In the genomic region with DNA sequence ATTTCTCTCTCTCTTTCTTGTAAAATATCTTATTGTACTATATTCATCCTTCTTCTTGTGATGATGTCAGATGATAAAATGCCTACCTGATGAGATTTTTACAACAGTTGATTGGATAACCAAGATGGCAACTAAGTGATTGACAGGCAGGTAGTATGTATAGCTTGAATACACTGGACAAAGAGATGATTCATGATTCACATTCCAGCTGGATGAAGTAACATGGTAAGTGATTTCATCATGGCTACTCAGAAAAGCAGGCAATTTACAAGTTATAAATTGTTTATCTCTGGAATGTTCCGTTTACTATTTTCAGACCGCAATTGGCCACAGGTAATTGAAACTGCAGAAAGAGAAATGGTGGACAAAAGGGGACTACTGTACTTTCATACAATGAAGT, we compare ENCODE assay signal across 26 cellular contexts.
A peak's percentile ranks its signal among the peaks of the same experiment; 100 is the strongest.
DNase-seq lines count a peak whose midpoint lies in the region; ATAC-seq, FAIRE-seq and TF ChIP-seq lines count a peak whose summit lies in the region.
"Had no signal": no experiment of that assay in that cellular context is flagged by ENCODE, and none has a peak within 500 bp of the region (broad histone marks: within the 10 kb centered on the region; RNA-seq: fewer than 3 reads in every experiment).

No MANE protein-coding gene starts in this region.

- no peaks in the 10 kb centered on the region for H3K36me3 ChIP-seq in keratinocyte (ENCODE audit: control insufficient read depth in 2 of 2, extremely low read depth in 1 of 2, insufficient read depth in 2 of 2, low read length in 2 of 2)
- H3K36me3 ChIP-seq in neural progenitor cell = no peaks in the 10 kb centered on the region
- H3K36me3 ChIP-seq: ascending aorta, left ventricle myocardium inferior, neutrophil had no signal

- H3K9me3 ChIP-seq in keratinocyte (ENCODE audit: control insufficient read depth, low read depth, low read length) = no peaks in the 10 kb centered on the region
- H3K9me3 ChIP-seq in neural progenitor cell (ENCODE audit: low read depth) = no peaks in the 10 kb centered on the region
- H3K9me3 ChIP-seq: ascending aorta, neutrophil had no signal

- peak; percentile 5 for DNase-seq in Caki2 (ENCODE audit: low read depth)
- DNase-seq in M059J (ENCODE audit: low read depth) = peak; percentile 59
- peak; percentile 73 for DNase-seq in amniotic epithelial cell (ENCODE audit: low read depth)
- DNase-seq in keratinocyte (ENCODE audit: low read depth, low spot score) = peak; percentile 55
- DNase-seq in stimulated activated naive B cell treated with anti-CD40 and anti-IgM and Interleukin-4, amounts not matched to agents 10 μg/mL and 1 μg/mL and 100 μg/mL, for 72 hours = no peak
- no peak for DNase-seq in Right ventricle myocardium superior
- no peak for DNase-seq in posterior vena cava (ENCODE audit: low spot score)
- DNase-seq in neural progenitor cell (ENCODE audit: low spot score) = no peak
- DNase-seq: activated CD4-positive, alpha-beta T cell treated with anti-CD3 and anti-CD28 coated beads, Interleukin-2, amount 50 U/mL, for 4 hours; activated naive CD4-positive, alpha-beta T cell treated with Interleukin-2 at 50 U/mL for 16 hours; activated T-cell treated with anti-CD3 and anti-CD28 coated beads for 4 hours; CD4-positive, alpha-beta memory T cell; H7; left ventricle myocardium inferior; NCI-H2107; right cardiac atrium; RPMI8226; T-cell had no signal

- no peaks in the 10 kb centered on the region for H3K9me1 ChIP-seq in keratinocyte (ENCODE audit: control insufficient read depth, extremely low read depth, insufficient read depth, low read length)

- H3K9me3 Mint-ChIP-seq in stimulated activated naive B cell treated with anti-CD40 and anti-IgM and Interleukin-4, amounts not matched to agents 10 μg/mL and 1 μg/mL and 100 μg/mL, for 72 hours = peaks cover 2 to 3% of the 10 kb centered on the region in 2 donors
- H3K9me3 Mint-ChIP-seq in neural progenitor cell = no peaks in the 10 kb centered on the region
- H3K9me3 Mint-ChIP-seq: stimulated activated naive CD8-positive, alpha-beta T cell treated with anti-CD3 and anti-CD28 coated beads, Interleukin-15, Interleukin-2, amounts not matched to agents 100 ng/mL and 50 ng/mL, for 24 hours had no signal

- H3K4me3 ChIP-seq in keratinocyte (ENCODE audit: control insufficient read depth in 2 of 3, extremely low read depth in 1 of 3, insufficient read depth in 2 of 3, low read depth in 1 of 3, low read length in 3 of 3) (no peak overlapping the region), neural progenitor cell (no peak overlapping the region)
- H3K4me3 ChIP-seq: ascending aorta, K562, left ventricle myocardium inferior had no signal

- H3K4me1 Mint-ChIP-seq in stimulated activated naive B cell treated with anti-CD40 and anti-IgM and Interleukin-4, amounts not matched to agents 10 μg/mL and 1 μg/mL and 100 μg/mL, for 72 hours = no peaks in the 10 kb centered on the region
- no peaks in the 10 kb centered on the region for H3K4me1 Mint-ChIP-seq in neural progenitor cell
- H3K4me1 Mint-ChIP-seq: CD4-positive, alpha-beta memory T cell; T-cell had no signal

- no peak overlapping the region for H3K4me3 Mint-ChIP-seq in stimulated activated naive B cell treated with anti-CD40 and anti-IgM and Interleukin-4, amounts not matched to agents 10 μg/mL and 1 μg/mL and 100 μg/mL, for 72 hours
- H3K4me3 Mint-ChIP-seq in neural progenitor cell = no peak overlapping the region
- H3K4me3 Mint-ChIP-seq: CD4-positive, alpha-beta memory T cell; stimulated activated naive CD8-positive, alpha-beta T cell treated with anti-CD3 and anti-CD28 coated beads, Interleukin-15, Interleukin-2, amounts not matched to agents 100 ng/mL and 50 ng/mL, for 24 hours; T-cell; type B pancreatic cell had no signal

- no peaks in the 10 kb centered on the region for H3K79me2 ChIP-seq in keratinocyte (ENCODE audit: control insufficient read depth, insufficient read depth, low read length)
- H3K79me2 ChIP-seq in neural progenitor cell (ENCODE audit: low read depth) = no peaks in the 10 kb centered on the region

- dilution Hi-C loops in keratinocyte (cut with MboI; ENCODE audit: extremely low pct_ligation_motif_present, low sequenced_read_pairs) = no loop called here

- H2AFZ ChIP-seq in keratinocyte (ENCODE audit: control insufficient read depth, low read length) = no peak overlapping the region
- no peak overlapping the region for H2AFZ ChIP-seq in neural progenitor cell (replicated peaks)

- no peak overlapping the region for H3K27ac ChIP-seq in keratinocyte (ENCODE audit: control insufficient read depth, insufficient read depth, low read length)
- H3K27ac ChIP-seq in neural progenitor cell = no peak overlapping the region
- H3K27ac ChIP-seq: ascending aorta, left ventricle myocardium inferior, neutrophil had no signal

- in situ Hi-C loops in Caki2 (cut with HindIII; ENCODE audit: low pct_unique_long_range_greater_than_20kb, low sequenced_read_pairs) = no loop called here

- H3K27me3 ChIP-seq in keratinocyte (ENCODE audit: control insufficient read depth, extremely low read depth, insufficient read depth, low read length) (no peaks in the 10 kb centered on the region), neural progenitor cell (no peaks in the 10 kb centered on the region)
- H3K27me3 ChIP-seq: ascending aorta, neutrophil had no signal

- H3K36me3 Mint-ChIP-seq in stimulated activated naive B cell treated with anti-CD40 and anti-IgM and Interleukin-4, amounts not matched to agents 10 μg/mL and 1 μg/mL and 100 μg/mL, for 72 hours = no peaks in the 10 kb centered on the region
- H3K36me3 Mint-ChIP-seq in neural progenitor cell = no peaks in the 10 kb centered on the region
- H3K36me3 Mint-ChIP-seq: CD4-positive, alpha-beta memory T cell; T-cell; type B pancreatic cell had no signal

- TF ChIP-seq CTCF in keratinocyte (optimal IDR thresholded peaks at IDR 0.05 in 1 of 3, IDR thresholded peaks at IDR 0.05 in 1 of 3, conservative IDR thresholded peaks at IDR 0.05 in 1 of 3; ENCODE audit: extremely low read depth in 1 of 3, insufficient read depth in 2 of 3, low read length in 3 of 3) (no peak), neural progenitor cell (IDR thresholded peaks at IDR 0.05) (no peak)

- H4K20me1 ChIP-seq in keratinocyte (ENCODE audit: control insufficient read depth, extremely low read depth, insufficient read depth, low read length) (no peaks in the 10 kb centered on the region), neural progenitor cell (ENCODE audit: low read depth) (no peaks in the 10 kb centered on the region)

- H3K9ac ChIP-seq in keratinocyte (ENCODE audit: control insufficient read depth, extremely low read depth, insufficient read depth, low read length) = no peak overlapping the region
- no peak overlapping the region for H3K9ac ChIP-seq in neural progenitor cell

- no peak for ATAC-seq in stimulated activated naive B cell treated with anti-CD40 and anti-IgM and Interleukin-4, amounts not matched to agents 10 μg/mL and 1 μg/mL and 100 μg/mL, for 72 hours (replicated peaks)
- no peak for ATAC-seq in Right ventricle myocardium superior (ENCODE audit: poor library complexity)
- ATAC-seq: K562, right cardiac atrium, T-cell had no signal

- no peak overlapping the region for H3K27ac Mint-ChIP-seq in stimulated activated naive B cell treated with anti-CD40 and anti-IgM and Interleukin-4, amounts not matched to agents 10 μg/mL and 1 μg/mL and 100 μg/mL, for 72 hours
- H3K27ac Mint-ChIP-seq in neural progenitor cell = no peak overlapping the region
- H3K27ac Mint-ChIP-seq: CD4-positive, alpha-beta memory T cell; stimulated activated naive CD8-positive, alpha-beta T cell treated with anti-CD3 and anti-CD28 coated beads, Interleukin-15, Interleukin-2, amounts not matched to agents 100 ng/mL and 50 ng/mL, for 24 hours; T-cell; type B pancreatic cell had no signal

- H3K27me3 Mint-ChIP-seq in stimulated activated naive B cell treated with anti-CD40 and anti-IgM and Interleukin-4, amounts not matched to agents 10 μg/mL and 1 μg/mL and 100 μg/mL, for 72 hours = no peaks in the 10 kb centered on the region
- H3K27me3 Mint-ChIP-seq in neural progenitor cell (ENCODE audit: insufficient read depth, low read depth) = no peaks in the 10 kb centered on the region
- H3K27me3 Mint-ChIP-seq: CD4-positive, alpha-beta memory T cell; stimulated activated naive CD8-positive, alpha-beta T cell treated with anti-CD3 and anti-CD28 coated beads, Interleukin-15, Interleukin-2, amounts not matched to agents 100 ng/mL and 50 ng/mL, for 24 hours; T-cell; type B pancreatic cell had no signal

- H3K4me1 ChIP-seq in keratinocyte (ENCODE audit: control insufficient read depth, extremely low read depth, insufficient read depth, low read length) = no peaks in the 10 kb centered on the region
- no peaks in the 10 kb centered on the region for H3K4me1 ChIP-seq in neural progenitor cell
- H3K4me1 ChIP-seq: ascending aorta, left ventricle myocardium inferior had no signal

- no peaks in the 10 kb centered on the region for H3F3A ChIP-seq in neural progenitor cell (ENCODE audit: low read depth)

- H3K4me2 ChIP-seq in keratinocyte (ENCODE audit: control insufficient read depth, extremely low read depth, insufficient read depth, low read depth, low read length) = no peak overlapping the region
- no peak overlapping the region for H3K4me2 ChIP-seq in neural progenitor cell

- intact Hi-C loops in Right ventricle myocardium superior (cut with DNase I) (no loop called here), posterior vena cava (cut with DNase I) (no loop called here)

- FAIRE-seq in keratinocyte (lab: Jason Lieb, UNC) = peak; percentile 77
- FAIRE-seq: colon, endometrium, frontal cortex, K562 had no signal

Comparison
In these comparisons a context has a peak if more than half of its experiments do, and no peak if none do; other contexts are left out.
1. DNase-seq: peak in Caki2 (single experiment), M059J (single experiment), amniotic epithelial cell (single experiment) and keratinocyte (single experiment); none in stimulated activated naive B cell treated with anti-CD40 and anti-IgM and Interleukin-4, amounts not matched to agents 10 μg/mL and 1 μg/mL and 100 μg/mL, for 72 hours (single experiment), Right ventricle myocardium superior (single experiment), posterior vena cava (single experiment) and neural progenitor cell (single experiment).